ENCODE assay signal across 14 cellular contexts in genomic region chr6:131946992-131947955, GRCh38. TPM values are rescaled to one million over a fixed set of nuclear protein-coding genes. Genes with fewer than 3 reads are reported as not detected.
DNase-seq lines count a peak whose midpoint lies in the region; ATAC-seq, FAIRE-seq and TF ChIP-seq lines count a peak whose summit lies in the region.
"Had no signal": no experiment of that assay in that cellular context is flagged by ENCODE, and none has a peak within 500 bp of the region (broad histone marks: within the 10 kb centered on the region; RNA-seq: fewer than 3 reads in every experiment).

No MANE protein-coding gene starts in this region.

- no peak for FAIRE-seq in GM12891 (lab: Jason Lieb, UNC)
- FAIRE-seq: small intestine had no signal

- H3K9me2 ChIP-seq in hepatocyte (replicated peaks; ENCODE audit: insufficient read depth): no peaks in the 10 kb centered on the region

- H3K27ac ChIP-seq in hepatocyte: no peak overlapping the region

- no peak for TF ChIP-seq CTCF in hepatocyte (IDR thresholded peaks at IDR 0.05; ENCODE audit: poor library complexity)

- H3K79me2 ChIP-seq in hepatocyte: no peaks in the 10 kb centered on the region

- H3K4me3 ChIP-seq in hepatocyte: no peak overlapping the region
- peak overlapping the region; percentile 89 for H3K4me3 ChIP-seq in skeletal muscle satellite cell (ENCODE audit: low read length)

- no peak overlapping the region for H2AFZ ChIP-seq in hepatocyte

- DNase-seq in GM04504 (ENCODE audit: low read depth) (peak; percentile 61), amniotic epithelial cell (ENCODE audit: low read depth) (peak; percentile 35), hepatocyte (ENCODE audit: low spot score) (no peak), germinal center (ENCODE audit: low spot score) (no peak), GM12891 (ENCODE audit: insufficient read length, low spot score) (no peak)
- DNase-seq: activated CD4-positive, alpha-beta T cell treated with anti-CD3 and anti-CD28 coated beads for 36 hours; activated naive CD4-positive, alpha-beta T cell treated with anti-CD3 and anti-CD28 coated beads for 36 hours; KG1; left cardiac atrium; small intestine; stimulated activated CD8-positive, alpha-beta memory T cell treated with anti-CD3 and anti-CD28 coated beads, Interleukin-4, amount 100 ng/mL, for 48 hours had no signal

- no peak for TF ChIP-seq POLR2A in GM12891 (IDR thresholded peaks at IDR 0.05; ENCODE audit: low read depth, low read length)

- H3K9me3 ChIP-seq in hepatocyte (ENCODE audit: low read depth): no peaks in the 10 kb centered on the region
- H3K9me3 ChIP-seq in skeletal muscle satellite cell (replicated peaks; ENCODE audit: low read length): no peaks in the 10 kb centered on the region

- H3K4me1 ChIP-seq in hepatocyte (ENCODE audit: insufficient read depth) (peaks cover 13% of the 10 kb centered on the region), skeletal muscle satellite cell (ENCODE audit: control insufficient read depth, insufficient read depth, low read length) (peaks cover 22% of the 10 kb centered on the region)

- H4K20me1 ChIP-seq in hepatocyte (ENCODE audit: insufficient read depth, poor library complexity, severe bottlenecking): no peaks in the 10 kb centered on the region

- H3K27me3 ChIP-seq in hepatocyte (no peaks in the 10 kb centered on the region), skeletal muscle satellite cell (ENCODE audit: control insufficient read depth, insufficient read depth, low read length) (no peaks in the 10 kb centered on the region)

- peak overlapping the region; percentile 71 for H3K4me2 ChIP-seq in hepatocyte
- H3K4me2 ChIP-seq in skeletal muscle satellite cell (ENCODE audit: low read length): peak overlapping the region; percentile 80

- 85% methylated on average over 6 of the region's 6 CpGs for WGBS in hepatocyte (ENCODE audit: low lambda C conversion rate, missing lambda C conversion rate)

- H3K36me3 ChIP-seq in hepatocyte (replicated peaks; ENCODE audit: insufficient read depth, low read depth) (no peaks in the 10 kb centered on the region), skeletal muscle satellite cell (ENCODE audit: insufficient read depth, low read length) (peaks cover 20% of the 10 kb centered on the region)

- H3K9ac ChIP-seq in skeletal muscle satellite cell (ENCODE audit: low read depth, low read length): peak overlapping the region; percentile 89

- ATAC-seq in HG03571 (IDR thresholded peaks at IDR 0.05; ENCODE audit: unreplicated experiment): no peak
- no peak for ATAC-seq in GM21737 (IDR thresholded peaks at IDR 0.05; ENCODE audit: unreplicated experiment)
- ATAC-seq: activated CD4-positive, alpha-beta T cell treated with anti-CD3 and anti-CD28 coated beads for 36 hours; left cardiac atrium had no signal

TF ChIP-seq in GM12891, 5 proteins besides CTCF, POLR2A, EP300 and RAD21:
- TF ChIP-seq PAX5 (IDR thresholded peaks at IDR 0.05; ENCODE audit: insufficient read depth, low read length, severe bottlenecking) (no peak), POLR2AphosphoS5 (IDR thresholded peaks at IDR 0.05; ENCODE audit: low read depth, low read length) (no peak)

RNA-seq across cellular contexts. Expression of gene CCN2, which starts 3.9 kb away (rescaled TPM):
- 116 and 147 TPM in 2 replicates for total RNA-seq in hepatocyte
- 296 and 300 TPM in 2 replicates for polyA plus RNA-seq in hepatocyte
- 11.2 and 18.8 TPM in 2 replicates for total RNA-seq in skeletal muscle satellite cell (2012; rRNA removed)
- polyA plus RNA-seq in GM12891 (2012; ENCODE audit: low read depth, missing spikeins): not detected
- total RNA-seq: activated CD4-positive, alpha-beta T cell treated with anti-CD3 and anti-CD28 coated beads for 36 hours; activated naive CD4-positive, alpha-beta T cell treated with anti-CD3 and anti-CD28 coated beads for 36 hours had no signal

Comparison
In these comparisons a context has a peak if more than half of its experiments do, and no peak if none do; other contexts are left out.
1. DNase-seq: peak in GM04504 (single experiment) and amniotic epithelial cell (single experiment); none in hepatocyte (single experiment), germinal center (single experiment) and GM12891 (single experiment).